ENCODE assay signal across 12 cellular contexts in the genomic region with DNA sequence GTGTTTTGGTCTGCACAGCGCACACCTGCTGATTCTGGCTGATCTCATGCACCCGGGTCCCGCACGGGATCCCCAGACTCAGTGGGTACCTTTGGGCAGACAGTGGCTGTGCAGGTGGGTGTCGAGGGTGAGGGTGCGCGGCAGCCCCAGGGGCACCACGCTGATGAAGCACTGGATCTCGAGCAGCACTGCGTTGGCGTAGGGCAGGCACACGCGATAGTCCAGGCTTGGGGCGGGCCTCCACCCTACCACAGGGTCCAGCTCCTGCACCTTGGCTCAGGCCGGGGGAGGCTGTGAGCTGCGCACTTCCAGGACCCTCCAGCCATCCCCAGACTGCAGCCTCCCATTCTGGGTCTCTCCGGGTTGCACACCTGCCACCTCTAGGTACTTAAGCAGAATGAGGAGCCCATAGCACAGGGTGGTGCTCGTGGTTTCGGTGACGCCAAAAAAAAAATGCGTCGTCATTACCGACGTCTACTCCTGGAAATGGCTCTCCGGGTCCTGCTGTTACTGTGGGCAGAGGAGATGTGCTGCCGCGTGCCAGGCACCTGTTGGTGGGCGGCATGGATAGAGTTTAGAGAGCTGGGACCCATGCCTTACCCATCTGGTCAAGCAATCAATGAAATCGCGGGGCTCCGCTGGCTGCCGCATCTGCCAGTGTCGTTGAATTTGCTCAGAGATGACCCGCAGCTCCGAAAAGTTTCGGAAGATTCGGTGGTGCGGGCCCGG. TPM values are rescaled to one million over a fixed set of nuclear protein-coding genes. Genes with fewer than 3 reads are reported as not detected.
A peak's percentile ranks its signal among the peaks of the same experiment; 100 is the strongest.
DNase-seq lines count a peak whose midpoint lies in the region; ATAC-seq and TF ChIP-seq lines count a peak whose summit lies in the region.
"Had no signal": no experiment of that assay in that cellular context is flagged by ENCODE, and none has a peak within 500 bp of the region (broad histone marks: within the 10 kb centered on the region; RNA-seq: fewer than 3 reads in every experiment).

No MANE protein-coding gene starts in this region.

- POLR2A ChIA-PET in RWPE1 (lab: Yijun Ruan, JAX; ENCODE audit: low non-redundant PET), result interaction anchor here (0.6 kb wide), 1 partner anchor 89 kb away, joined by 3 read pairs; no protein-coding TSS in a partner anchor

- no peak for ATAC-seq in gastroesophageal sphincter
- no peak for ATAC-seq in GM18858 (IDR thresholded peaks at IDR 0.05; ENCODE audit: unreplicated experiment)
- ATAC-seq in HG03432 (IDR thresholded peaks at IDR 0.05; ENCODE audit: unreplicated experiment), result no peak
- ATAC-seq in GM18519 (IDR thresholded peaks at IDR 0.05; ENCODE audit: low FRiP score, unreplicated experiment), result no peak

- H3K9ac ChIP-seq in ES-I3 (ENCODE audit: low read depth, low read length), result 0 out of 2 replicates have a peak overlapping the region, but pooled peaks have one; percentile 63

- TF ChIP-seq CTCF in RWPE1 (conservative IDR thresholded peaks at IDR 0.05; ENCODE audit: low read depth) (no peak), gastroesophageal sphincter (IDR thresholded peaks at IDR 0.05) (no peak), sigmoid colon (IDR thresholded peaks at IDR 0.05) (no peak)

- TF ChIP-seq EP300 in gastroesophageal sphincter (IDR thresholded peaks at IDR 0.05) (no peak), sigmoid colon (IDR thresholded peaks at IDR 0.05) (no peak)

- 80 to 98% methylated on average over 2 to 9 of the region's 39 CpGs for WGBS in gastroesophageal sphincter (ENCODE audit: low coverage in 1 of 2), 2 donors
- WGBS in sigmoid colon, 2 donors, result 95 to 96% methylated on average over 39 of the region's 39 CpGs

- intact Hi-C loops in sigmoid colon (cut with DNase I), result loop anchor here (5.0 kb wide), 1 partner anchor 147 kb away; no protein-coding TSS in a partner anchor

- TF ChIP-seq POLR2A in gastroesophageal sphincter (IDR thresholded peaks at IDR 0.05) (no peak), sigmoid colon (IDR thresholded peaks at IDR 0.05) (no peak)

- H3K36me3 ChIP-seq in ES-I3 (ENCODE audit: insufficient read depth, low read length) (no peaks in the 10 kb centered on the region), gastroesophageal sphincter (peaks cover 0 to 26% of the 10 kb centered on the region in 2 donors), sigmoid colon (peaks cover 0 to 26% (median 17%) of the 10 kb centered on the region in 4 donors)

- H3K27me3 ChIP-seq in gastroesophageal sphincter (no peaks in the 10 kb centered on the region), sigmoid colon (no peaks in the 10 kb centered on the region)
- H3K27me3 ChIP-seq: ascending aorta, right lobe of liver, SJSA1 had no signal

- H3K9me3 ChIP-seq in ES-I3 (ENCODE audit: control insufficient read depth, insufficient read depth, low read length), result no peaks in the 10 kb centered on the region
- no peaks in the 10 kb centered on the region for H3K9me3 ChIP-seq in gastroesophageal sphincter
- H3K9me3 ChIP-seq in sigmoid colon, result no peaks in the 10 kb centered on the region
- H3K9me3 ChIP-seq: ascending aorta, right lobe of liver, SJSA1 had no signal

- H3K4me3 ChIP-seq in gastroesophageal sphincter, result peak overlapping the region in 1 of 2 donors; percentile 52
- peak overlapping the region in 1 of 4 donors; percentile 51 for H3K4me3 ChIP-seq in sigmoid colon

- DNase-seq in RWPE1 (ENCODE audit: low spot score), result no peak
- no peak for DNase-seq in sigmoid colon
- DNase-seq in NCI-H226, result no peak
- DNase-seq: Karpas-422 had no signal

- H3K4me1 ChIP-seq in ES-I3 (ENCODE audit: insufficient read depth, low read length), result peaks cover 32% of the 10 kb centered on the region
- peaks cover 0 to 88% (median 54%) of the 10 kb centered on the region in 3 donors for H3K4me1 ChIP-seq in gastroesophageal sphincter
- peaks cover 0 to 85% (median 75%) of the 10 kb centered on the region in 4 donors for H3K4me1 ChIP-seq in sigmoid colon

- CTCF ChIA-PET in RWPE1 (lab: Yijun Ruan, JAX), result no interaction called here

- H3K27ac ChIP-seq in RWPE1 (peak overlapping the region; percentile 88), gastroesophageal sphincter (peak overlapping the region; percentile 5 to 88 (median 82)), sigmoid colon (peak overlapping the region; percentile 80 to 99 (median 81))
- H3K27ac ChIP-seq: right lobe of liver had no signal

RNA-seq across cellular contexts. Expression of a gene that starts 10.5 kb away (rescaled TPM):
- total RNA-seq in gastroesophageal sphincter (100 to 1,000 TPM in 3 of 4 donors, 10 to 100 TPM in 1; 99.1 to 115 (median 107) TPM), sigmoid colon (100 to 1,000 TPM in 1 of 4 donors, 10 to 100 TPM in 3; 60.9 to 106 (median 87.6) TPM)
- polyA plus RNA-seq in sigmoid colon, result 100 to 1,000 TPM in 2 of 3 donors, 10 to 100 TPM in 1; 88.9 to 105 (median 101) TPM

RNA-seq across cellular contexts. Expression of a gene that starts 31.5 kb away (rescaled TPM):
- total RNA-seq in gastroesophageal sphincter, result 10 to 100 TPM; 18.7 to 27.5 (median 20.9) TPM
- total RNA-seq in sigmoid colon, result 10 to 100 TPM; 15.6 to 21.3 (median 19.2) TPM
- 10 to 100 TPM; 39.0 to 76.5 (median 58.3) TPM for polyA plus RNA-seq in sigmoid colon

RNA-seq across cellular contexts. Expression of a gene that starts 34.2 kb away (rescaled TPM):
- total RNA-seq in gastroesophageal sphincter (1 to 10 TPM in 3 of 4 donors, not detected in 1; 1.4 to 9.2 (median 3.1) TPM), sigmoid colon (10 to 100 TPM in 3 of 4 donors, 1 to 10 TPM in 1; 9.1 to 19.1 (median 15.7) TPM)
- polyA plus RNA-seq in sigmoid colon, result 10 to 100 TPM in 1 of 3 donors, 1 to 10 TPM in 1, not detected in 1; 2.1 to 11.3 TPM
- total RNA-seq: ascending aorta, SJSA1 had no signal

RNA-seq across cellular contexts. Expression of a gene that starts 40.7 kb away (rescaled TPM):
- total RNA-seq in gastroesophageal sphincter, result not detected
- total RNA-seq in sigmoid colon, result 1 to 10 TPM in 1 of 4 donors, not detected in 3; 1.8 TPM
- polyA plus RNA-seq in sigmoid colon, result not detected
- total RNA-seq: ascending aorta, SJSA1 had no signal

RNA-seq across cellular contexts. Expression of a gene that starts 58.5 kb away (rescaled TPM):
- total RNA-seq in gastroesophageal sphincter (10 to 100 TPM; 24.5 to 56.0 (median 48.2) TPM), sigmoid colon (10 to 100 TPM; 43.2 to 60.1 (median 54.0) TPM)
- polyA plus RNA-seq in sigmoid colon, result 10 to 100 TPM; 19.2 to 76.1 (median 37.2) TPM
